In genomic region chr11:105732611-105733010, GRCh38 we compare ENCODE assay signal across 35 cellular contexts.
"Had no signal": no experiment of that assay in that cellular context is flagged by ENCODE, and none has a peak within 500 bp of the region (broad histone marks: within the 10 kb centered on the region; RNA-seq: fewer than 3 reads in every experiment).

No MANE protein-coding gene starts in this region.

- H3K4me3 ChIP-seq: adrenal gland, Peyer's patch, SJSA1 had no signal

- H3K36me3 Mint-ChIP-seq: activated naive CD4-positive, alpha-beta T cell treated with anti-CD3 and anti-CD28 coated beads, Interleukin-2, amount 50 U/mL, for 24 hours had no signal

- H3K27me3 ChIP-seq: adrenal gland, brain microvascular endothelial cell, Peyer's patch, SJSA1 had no signal

- H3K36me3 ChIP-seq: adrenal gland, brain microvascular endothelial cell, Peyer's patch, SJSA1 had no signal

- ATAC-seq: activated CD4-positive, alpha-beta T cell treated with anti-CD3 and anti-CD28 coated beads for 36 hours; activated CD8-positive, alpha-beta T cell treated with anti-CD3 and anti-CD28 coated beads, Interleukin-2, amount 10 ng/mL, durations not matched to agents 7 days and 5 days; PC-3; WTC11 had no signal

- H3K9ac ChIP-seq: SK-N-SH had no signal

- H3K4me1 ChIP-seq: adrenal gland, Peyer's patch, SJSA1 had no signal

- H3K27me3 Mint-ChIP-seq: activated CD4-positive, alpha-beta T cell treated with anti-CD3 and anti-CD28 coated beads for 36 hours; activated CD4-positive, alpha-beta T cell treated with anti-CD3 and anti-CD28 coated beads, Interleukin-2, amount 10 ng/mL, durations not matched to agents 7 days and 5 days; activated naive CD4-positive, alpha-beta T cell treated with anti-CD3 and anti-CD28 coated beads, Interleukin-2, amount 50 U/mL, for 24 hours; activated T-cell treated with anti-CD3 and anti-CD28 coated beads, Interleukin-2, amount 50 U/mL, for 24 hours had no signal

- H3K4me3 Mint-ChIP-seq: activated CD4-positive, alpha-beta T cell treated with anti-CD3 and anti-CD28 coated beads for 36 hours; activated CD4-positive, alpha-beta T cell treated with anti-CD3 and anti-CD28 coated beads, Interleukin-2, amount 10 ng/mL, durations not matched to agents 7 days and 5 days; activated CD8-positive, alpha-beta T cell treated with anti-CD3 and anti-CD28 coated beads, Interleukin-2, amount 10 ng/mL, durations not matched to agents 7 days and 5 days; activated naive CD4-positive, alpha-beta T cell treated with anti-CD3 and anti-CD28 coated beads, Interleukin-2, amount 50 U/mL, for 24 hours; activated T-cell treated with anti-CD3 and anti-CD28 coated beads, Interleukin-2, amount 50 U/mL, for 24 hours; T-helper 1 cell treated with Interleukin-12 subunit alpha and Interleukin-12 subunit beta and Interleukin-4 antibody, amounts not matched to agents 30 μg/mL and 1 μg/mL, for 36 hours; T-helper 2 cell treated with Interferon-gamma antibody and Interleukin-4, amounts not matched to agents 5 μg/mL and 100 μg/mL, for 36 hours; WTC11 had no signal

- H3K9me3 ChIP-seq: adrenal gland, SJSA1, SK-N-SH had no signal

- H3K27ac ChIP-seq: adrenal gland, brain microvascular endothelial cell, Peyer's patch, SJSA1 had no signal

- FAIRE-seq: TTC549 had no signal

- H3K27ac Mint-ChIP-seq: activated CD4-positive, alpha-beta T cell treated with anti-CD3 and anti-CD28 coated beads for 36 hours; activated CD4-positive, alpha-beta T cell treated with anti-CD3 and anti-CD28 coated beads, Interleukin-2, amount 10 ng/mL, durations not matched to agents 7 days and 5 days; activated CD8-positive, alpha-beta T cell treated with anti-CD3 and anti-CD28 coated beads, Interleukin-2, amount 10 ng/mL, durations not matched to agents 7 days and 5 days; activated naive CD4-positive, alpha-beta T cell treated with anti-CD3 and anti-CD28 coated beads, Interleukin-2, amount 50 U/mL, for 24 hours; activated T-cell treated with anti-CD3 and anti-CD28 coated beads, Interleukin-2, amount 50 U/mL, for 24 hours; activated T-helper 2 cell treated with anti-CD3 and anti-CD28 coated beads, Interferon-gamma antibody, Interleukin-2, Interleukin-4, amounts not matched to agents 10 μg/mL and 5 μg/mL and 100 μg/mL, durations not matched to agents 14 hours and 24 hours and 36 hours; T-helper 1 cell treated with Interleukin-12 subunit alpha and Interleukin-12 subunit beta and Interleukin-4 antibody, amounts not matched to agents 30 μg/mL and 1 μg/mL, for 36 hours; T-helper 2 cell treated with Interferon-gamma antibody and Interleukin-4, amounts not matched to agents 5 μg/mL and 100 μg/mL, for 36 hours; WTC11 had no signal

- DNase-seq: activated CD4-positive, alpha-beta T cell treated with anti-CD3 and anti-CD28 coated beads for 36 hours; activated CD4-positive, alpha-beta T cell treated with anti-CD3 and anti-CD28 coated beads, Interleukin-2, amount 10 ng/mL, durations not matched to agents 7 days and 5 days; activated CD4-positive, alpha-beta T cell treated with anti-CD3 and anti-CD28 coated beads, Interleukin-2, amount 50 U/mL, for 48 hours; activated CD8-positive, alpha-beta T cell treated with anti-CD3 and anti-CD28 coated beads, Interleukin-2, amount 10 ng/mL, durations not matched to agents 7 days and 5 days; activated gamma-delta T cell; activated naive CD4-positive, alpha-beta T cell treated with Interleukin-2 at 50 U/mL for 16 hours; activated T-cell treated with anti-CD3 and anti-CD28 coated beads, Interleukin-2, amount 50 U/mL, for 24 hours; adrenal gland; anterior cingulate cortex; brain microvascular endothelial cell; central memory CD4-positive, alpha-beta T cell; Kasumi-1; KG1; MM.1S; MV-4-11; NCI-H1092; NCI-H1436 treated with DMSO at 0.1 percent for 48 hours; NCI-H187; NCI-H2029 treated with DMSO at 0.1 percent for 48 hours; NCI-H2107; NCI-H2171; NCI-H524 treated with DMSO at 0.1 percent for 48 hours; NK-92 treated with Interleukin-12 subunit alpha and Interleukin-12 subunit beta, amount 100 ng/mL, for 24 hours; PC-3; Peyer's patch; RPMI8226; SHP77 treated with DMSO at 0.1 percent for 48 hours; SK-N-SH had no signal

- H3K4me1 Mint-ChIP-seq: activated CD4-positive, alpha-beta T cell treated with anti-CD3 and anti-CD28 coated beads for 36 hours; activated CD4-positive, alpha-beta T cell treated with anti-CD3 and anti-CD28 coated beads, Interleukin-2, amount 10 ng/mL, durations not matched to agents 7 days and 5 days; activated naive CD4-positive, alpha-beta T cell treated with anti-CD3 and anti-CD28 coated beads, Interleukin-2, amount 50 U/mL, for 24 hours; WTC11 had no signal
